ENCODE assay signal across 27 cellular contexts in the genomic region with DNA sequence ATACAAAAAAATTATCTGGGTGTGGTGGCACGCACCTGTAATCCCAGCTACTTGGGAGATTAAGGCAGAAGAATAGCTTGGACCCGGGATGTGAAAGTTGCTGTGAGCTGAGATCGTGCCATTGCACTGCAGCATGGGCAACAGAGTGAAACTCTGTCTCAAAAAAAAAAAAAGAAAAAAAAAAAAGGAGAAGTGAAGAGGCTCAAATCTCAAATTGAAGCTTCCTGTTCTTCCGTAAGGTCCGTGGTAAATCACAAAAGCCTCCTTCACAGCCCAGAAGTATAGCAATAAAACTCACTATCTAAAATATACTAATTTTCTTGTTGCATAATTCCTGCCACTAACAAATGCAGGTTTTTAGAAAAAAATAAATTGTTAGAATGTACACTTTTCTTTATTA.
DNase-seq lines count a peak whose midpoint lies in the region; ATAC-seq and TF ChIP-seq lines count a peak whose summit lies in the region.
"Had no signal": no experiment of that assay in that cellular context is flagged by ENCODE, and none has a peak within 500 bp of the region (broad histone marks: within the 10 kb centered on the region; RNA-seq: fewer than 3 reads in every experiment).

No MANE protein-coding gene starts in this region.

- no peak for ATAC-seq in activated T-cell treated with anti-CD3 and anti-CD28 coated beads, Interleukin-2, amount 50 U/mL, for 4 hours
- ATAC-seq: K562, Panc1, SK-N-SH treated with all-trans-retinoic acid at 6 μM for 48 hours had no signal

- no peak overlapping the region for H3K27ac Mint-ChIP-seq in type B pancreatic cell
- H3K27ac Mint-ChIP-seq: HFFc6 had no signal

- H3K4me1 Mint-ChIP-seq in type B pancreatic cell (ENCODE audit: unreplicated experiment): no peaks in the 10 kb centered on the region
- H3K4me1 Mint-ChIP-seq in activated T-cell treated with anti-CD3 and anti-CD28 coated beads, Interleukin-2, amount 50 U/mL, for 4 hours (ENCODE audit: low read depth): no peaks in the 10 kb centered on the region

- no peaks in the 10 kb centered on the region for H3K27me3 Mint-ChIP-seq in type B pancreatic cell
- H3K27me3 Mint-ChIP-seq in activated T-cell treated with anti-CD3 and anti-CD28 coated beads, Interleukin-2, amount 50 U/mL, for 4 hours (ENCODE audit: low read depth): no peaks in the 10 kb centered on the region

- DNase-seq in SIG-M5 treated with dmso at 0.1 percent for 504 hours (lab: John Stamatoyannopoulos, UW; ENCODE audit: unreplicated experiment) (peak; percentile 22), SIG-M5 (lab: John Stamatoyannopoulos, UW) (no peak), NOMO-1 treated with dmso at 0.1 percent for 144 hours (lab: John Stamatoyannopoulos, UW; ENCODE audit: unreplicated experiment) (peak; percentile 18), SKM-1 (lab: John Stamatoyannopoulos, UW; ENCODE audit: unreplicated experiment) (peak; percentile 8), type B pancreatic cell (ENCODE audit: extremely low spot score, unreplicated experiment) (no peak), epidermal melanocyte (ENCODE audit: insufficient read length, low spot score) (no peak)
- DNase-seq in activated T-cell treated with anti-CD3 and anti-CD28 coated beads, Interleukin-2, amount 50 U/mL, for 4 hours: no peak
- DNase-seq: 8988T, ACHN, DMS153, DND-41, GOT3, HFFc6, MG63, NCI-H1092 treated with DMSO at 0.1 percent for 48 hours, NCI-H1436, NCI-H187, NCI-H2081 treated with DMSO at 0.1 percent for 48 hours, NCI-H2171, NCI-H226, NCI-H510A, NCI-H69, SJCRH30, T-helper 1 cell had no signal

- no peaks in the 10 kb centered on the region for H3K36me3 Mint-ChIP-seq in type B pancreatic cell
- H3K36me3 Mint-ChIP-seq in activated T-cell treated with anti-CD3 and anti-CD28 coated beads, Interleukin-2, amount 50 U/mL, for 4 hours (ENCODE audit: insufficient read depth): no peaks in the 10 kb centered on the region

- no peak for TF ChIP-seq CTCF in type B pancreatic cell (conservative IDR thresholded peaks at IDR 0.05)

- no peaks in the 10 kb centered on the region for H3K9me3 Mint-ChIP-seq in type B pancreatic cell
- peaks cover 7% of the 10 kb centered on the region for H3K9me3 Mint-ChIP-seq in activated T-cell treated with anti-CD3 and anti-CD28 coated beads, Interleukin-2, amount 50 U/mL, for 4 hours

- H3K4me3 Mint-ChIP-seq in type B pancreatic cell: no peak overlapping the region
- no peak overlapping the region for H3K4me3 Mint-ChIP-seq in activated T-cell treated with anti-CD3 and anti-CD28 coated beads, Interleukin-2, amount 50 U/mL, for 4 hours
- H3K4me3 Mint-ChIP-seq: HFFc6 had no signal

Comparison
In these comparisons a context has a peak if more than half of its experiments do, and no peak if none do; other contexts are left out.
1. DNase-seq: peak in SIG-M5 treated with dmso at 0.1 percent for 504 hours (single experiment), NOMO-1 treated with dmso at 0.1 percent for 144 hours (single experiment) and SKM-1 (single experiment); none in SIG-M5 (single experiment), type B pancreatic cell (single experiment), activated T-cell treated with anti-CD3 and anti-CD28 coated beads, Interleukin-2, amount 50 U/mL, for 4 hours (single experiment) and epidermal melanocyte (single experiment).